In the genomic region with DNA sequence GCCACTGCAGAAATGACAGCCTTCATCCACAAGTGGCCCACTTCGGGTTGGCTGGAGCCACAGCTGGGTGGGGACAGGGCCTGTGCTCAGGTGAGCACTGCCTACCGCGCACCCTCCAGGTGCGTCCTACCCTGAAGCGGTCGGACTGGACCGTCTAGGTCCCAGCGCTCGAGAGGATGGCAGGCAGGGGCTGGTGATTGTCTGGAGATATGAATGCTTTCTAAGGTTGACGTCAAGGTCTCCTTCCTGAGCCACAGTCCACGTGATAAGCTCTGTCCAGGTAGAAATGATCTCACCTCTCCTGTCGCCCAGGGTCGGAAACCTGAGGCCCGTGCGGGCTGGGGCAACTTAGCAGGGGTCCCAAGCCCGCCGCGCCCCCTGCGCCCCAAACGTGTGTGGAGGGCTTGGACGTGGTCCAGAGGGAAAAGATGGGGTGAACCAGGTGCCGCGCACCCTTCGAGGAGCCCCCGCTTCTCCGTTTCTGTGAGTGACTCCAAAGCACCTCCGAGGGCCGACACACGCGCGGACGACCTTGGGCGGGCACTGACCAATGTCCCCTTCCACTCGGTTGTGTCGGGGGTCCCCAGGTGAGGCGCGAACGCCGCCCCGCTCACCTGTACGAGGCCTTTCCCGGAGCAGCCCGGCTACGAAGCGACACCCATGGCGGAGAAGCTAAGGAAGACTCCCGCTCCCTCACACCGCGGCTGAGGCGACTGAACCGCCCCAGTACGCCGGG, we compare ENCODE assay signal across 8 cellular contexts. TPM values are rescaled to one million over a fixed set of nuclear protein-coding genes. Genes with fewer than 3 reads are reported as not detected.
DNase-seq lines count a peak whose midpoint lies in the region; ATAC-seq, FAIRE-seq and TF ChIP-seq lines count a peak whose summit lies in the region.

No MANE protein-coding gene starts in this region.

- DNase-seq in GM12891 (ENCODE audit: insufficient read length, low spot score) = no peak
- peak; percentile 16 for DNase-seq in NCI-H1105 (lab: John Stamatoyannopoulos, UW)
- DNase-seq in MCF 10A (ENCODE audit: unreplicated experiment) = no peak
- DNase-seq in lower lobe of right lung = peak; percentile 86
- DNase-seq in omental fat pad (ENCODE audit: low spot score) = no peak

- H3K9me3 Mint-ChIP-seq in MCF 10A (ENCODE audit: unreplicated experiment) = no peaks in the 10 kb centered on the region

- TF ChIP-seq CTCF in MCF 10A (IDR thresholded peaks at IDR 0.05; ENCODE audit: unreplicated experiment) = no peak
- TF ChIP-seq CTCF in lower lobe of right lung (IDR thresholded peaks at IDR 0.05) = no peak
- TF ChIP-seq CTCF in omental fat pad (IDR thresholded peaks at IDR 0.05) = no peak

- peaks cover 11% of the 10 kb centered on the region for H3K4me1 Mint-ChIP-seq in MCF 10A (ENCODE audit: insufficient read depth, unreplicated experiment)

- POLR2A ChIA-PET in MCF 10A (lab: Yijun Ruan, JAX) = interaction anchor here (0.6 to 2.3 kb wide), 11 partner anchors 21 to 1072 kb away, joined by 3 to 20 read pairs (median 3); a partner anchor contains a TSS

- TSS peak; percentile 67 for BruUV-seq in MCF 10A (replicated peaks; lab: Mats Ljungman, UMichigan)

- ATAC-seq in lower lobe of right lung (peak; percentile 71 to 73), HG02885 (IDR thresholded peaks at IDR 0.05; ENCODE audit: poor library complexity, unreplicated experiment) (no peak), GM21367 (IDR thresholded peaks at IDR 0.05; ENCODE audit: unreplicated experiment) (no peak), omental fat pad (ENCODE audit: low FRiP score) (no peak)

- no peaks in the 10 kb centered on the region for H3K27me3 Mint-ChIP-seq in MCF 10A (ENCODE audit: insufficient read depth, unreplicated experiment)

- no peak overlapping the region for H3K27ac Mint-ChIP-seq in MCF 10A (ENCODE audit: low read depth, unreplicated experiment)

- peaks cover 29% of the 10 kb centered on the region for H3K4me1 ChIP-seq in lower lobe of right lung
- no peaks in the 10 kb centered on the region for H3K4me1 ChIP-seq in urinary bladder (ENCODE audit: insufficient read depth)

- no peak for FAIRE-seq in GM12891 (lab: Jason Lieb, UNC)

- H3K27ac ChIP-seq in lower lobe of right lung = peak overlapping the region; percentile 91
- peak overlapping the region; percentile 57 for H3K27ac ChIP-seq in urinary bladder (ENCODE audit: low read depth)

- intact Hi-C loops in MCF 10A (cut with micrococcal nuclease) = no loop called here
- intact Hi-C loops in lower lobe of right lung (cut with DNase I) = no loop called here

- no peaks in the 10 kb centered on the region for H3K36me3 ChIP-seq in lower lobe of right lung
- no peaks in the 10 kb centered on the region for H3K36me3 ChIP-seq in urinary bladder (ENCODE audit: insufficient read depth)

- CTCF ChIA-PET in MCF 10A (lab: Yijun Ruan, JAX) = interaction anchor here (0.6 to 7.9 kb wide), 8 partner anchors 13 to 177 kb away, joined by 3 to 108 read pairs (median 5); no protein-coding TSS in a partner anchor

- H3K36me3 Mint-ChIP-seq in MCF 10A (ENCODE audit: insufficient read depth, unreplicated experiment) = no peaks in the 10 kb centered on the region

- no peaks in the 10 kb centered on the region for H3K9me3 ChIP-seq in lower lobe of right lung

- peak overlapping the region; percentile 70 for H3K4me3 Mint-ChIP-seq in MCF 10A (ENCODE audit: unreplicated experiment)

- no peaks in the 10 kb centered on the region for H3K27me3 ChIP-seq in lower lobe of right lung (ENCODE audit: low read depth)

- no peak for TF ChIP-seq POLR2A in GM12891 (IDR thresholded peaks at IDR 0.05; ENCODE audit: low read depth, low read length)

- 7% methylated on average over 53 of the region's 53 CpGs for WGBS in urinary bladder

- peak overlapping the region; percentile 68 for H3K4me3 ChIP-seq in lower lobe of right lung
- H3K4me3 ChIP-seq in urinary bladder (ENCODE audit: low read depth, low read length) = peak overlapping the region; percentile 41

TF ChIP-seq in GM12891, 5 proteins besides CTCF, POLR2A, EP300 and RAD21:
- TF ChIP-seq POU2F2 (IDR thresholded peaks at IDR 0.05; ENCODE audit: low read depth, low read length) (no peak), PAX5 (IDR thresholded peaks at IDR 0.05; ENCODE audit: insufficient read depth, low read length, severe bottlenecking) (no peak), TAF1 (IDR thresholded peaks at IDR 0.05; ENCODE audit: low read depth, low read length) (0 out of 2 replicates have a peak, but pooled peaks have one; percentile 23), SPI1 (IDR thresholded peaks at IDR 0.05; ENCODE audit: low read depth, low read length) (no peak), POLR2AphosphoS5 (IDR thresholded peaks at IDR 0.05; ENCODE audit: low read depth, low read length) (no peak)

RNA-seq across cellular contexts. Expression of a gene that starts 0.9 kb away (rescaled TPM):
- 1.5 TPM for polyA plus RNA-seq in GM12891 (2012; ENCODE audit: low read depth, missing spikeins)
- 7.6 and 8.3 TPM in 2 replicates for total RNA-seq in MCF 10A (2022)
- 24.6 TPM for total RNA-seq in lower lobe of right lung
- total RNA-seq in urinary bladder = 8.8 TPM
- 5.4 TPM for polyA plus RNA-seq in urinary bladder
- 10 to 100 TPM in 3 of 4 donors, 1 to 10 TPM in 1; 6.9 to 17.7 (median 15.1) TPM for total RNA-seq in omental fat pad

RNA-seq across cellular contexts. Expression of a gene that starts 20.9 kb away (rescaled TPM):
- 0.77 TPM for polyA plus RNA-seq in GM12891 (2012; ENCODE audit: low read depth, missing spikeins)
- total RNA-seq in MCF 10A (2022) (1.3 and 1.8 TPM in 2 replicates), lower lobe of right lung (4.3 TPM), urinary bladder (6.8 TPM), omental fat pad (10 to 100 TPM; 15.4 to 32.0 (median 18.4) TPM)
- 22.7 TPM for polyA plus RNA-seq in urinary bladder

Comparison
In these comparisons a context has a peak if more than half of its experiments do, and no peak if none do; other contexts are left out.
1. DNase-seq: peak in NCI-H1105 (single experiment) and lower lobe of right lung (single experiment); none in GM12891 (single experiment), MCF 10A (single experiment) and omental fat pad (single experiment).
2. ATAC-seq: peak in lower lobe of right lung (2 of 2); none in HG02885 (single experiment), GM21367 (single experiment) and omental fat pad (single experiment).